ENCODE assay signal across 25 cellular contexts in the genomic region with DNA sequence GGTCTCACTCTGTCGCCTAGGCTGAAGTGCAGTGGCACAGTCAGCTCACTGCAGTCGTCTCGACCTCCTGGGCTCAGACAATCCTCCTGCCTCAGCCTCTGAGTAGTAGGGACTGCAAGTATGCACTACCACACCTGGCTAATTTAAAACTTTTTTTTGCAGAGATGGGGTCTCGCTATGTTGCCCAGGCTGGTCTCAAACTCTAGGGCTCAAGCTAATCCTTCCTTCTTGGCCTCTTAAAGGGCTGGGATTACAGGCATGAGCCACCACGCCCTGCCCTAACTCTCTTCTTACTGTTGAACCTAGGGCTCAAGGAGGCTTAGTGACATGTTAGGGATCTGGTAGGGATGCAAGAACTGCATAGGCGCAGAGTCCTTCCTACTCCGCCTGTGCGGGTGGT.
"Had no signal": no experiment of that assay in that cellular context is flagged by ENCODE, and none has a peak within 500 bp of the region (broad histone marks: within the 10 kb centered on the region; RNA-seq: fewer than 3 reads in every experiment).

No MANE protein-coding gene starts in this region.

- H3K4me3 Mint-ChIP-seq: naive thymus-derived CD8-positive, alpha-beta T cell; nephron progenitor cell; stimulated activated effector memory CD8-positive, alpha-beta T cell treated with anti-CD3 and anti-CD28 coated beads, Interleukin-12 subunit alpha, Interleukin-12 subunit beta, amount 100 ng/mL, for 72 hours; type B pancreatic cell had no signal

- DNase-seq: colonic mucosa; dermis blood vessel endothelial cell; effector memory CD4-positive, alpha-beta T cell; esophagus squamous epithelium; foreskin melanocyte; left cardiac atrium; left lung; mammary epithelial cell; mesendoderm; naive thymus-derived CD8-positive, alpha-beta T cell; nephron progenitor cell; occipital lobe; ovary; posterior cingulate gyrus; psoas muscle; right cardiac atrium; sigmoid colon; stimulated activated CD4-positive, alpha-beta T cell treated with anti-CD3 and anti-CD28 coated beads, Interleukin-2, amount 100 ng/mL, for 24 hours; stimulated activated CD4-positive, alpha-beta T cell treated with anti-CD3 and anti-CD28 coated beads, Interleukin-4, amount 100 ng/mL, for 24 hours; stimulated activated naive CD4-positive, alpha-beta T cell treated with Interleukin-2 at 50 U/mL for 16 hours; stomach; thyroid gland had no signal

- H3K4me3 ChIP-seq: colonic mucosa, esophagus squamous epithelium, left lung, ovary, psoas muscle, sigmoid colon, stomach, thyroid gland had no signal

- H3K9me3 ChIP-seq: colonic mucosa, esophagus squamous epithelium, left lung, ovary, psoas muscle, sigmoid colon, stomach, thyroid gland had no signal

- H3K4me1 ChIP-seq: colonic mucosa, esophagus squamous epithelium had no signal

- H3K27ac Mint-ChIP-seq: stimulated activated effector memory CD8-positive, alpha-beta T cell treated with anti-CD3 and anti-CD28 coated beads, Interleukin-12 subunit alpha, Interleukin-12 subunit beta, amount 100 ng/mL, for 72 hours; type B pancreatic cell had no signal

- H3K9me3 Mint-ChIP-seq: naive thymus-derived CD8-positive, alpha-beta T cell; nephron progenitor cell; stimulated activated effector memory CD8-positive, alpha-beta T cell treated with anti-CD3 and anti-CD28 coated beads, Interleukin-12 subunit alpha, Interleukin-12 subunit beta, amount 100 ng/mL, for 72 hours; type B pancreatic cell had no signal

- H3K27me3 ChIP-seq: colonic mucosa, esophagus squamous epithelium, left lung, ovary, sigmoid colon, stomach, thyroid gland had no signal

- H3K27ac ChIP-seq: colonic mucosa, esophagus squamous epithelium, ovary, psoas muscle, sigmoid colon, stomach, thyroid gland had no signal

- FAIRE-seq: endothelial cell of umbilical vein had no signal

- H3K36me3 ChIP-seq: colonic mucosa, ovary, thyroid gland had no signal

- ATAC-seq: left cardiac atrium; left lung; naive thymus-derived CD8-positive, alpha-beta T cell; psoas muscle; right cardiac atrium; stimulated activated effector memory CD8-positive, alpha-beta T cell treated with anti-CD3 and anti-CD28 coated beads, Interleukin-12 subunit alpha, Interleukin-12 subunit beta, amount 100 ng/mL, for 72 hours had no signal

- H3K27me3 Mint-ChIP-seq: naive thymus-derived CD8-positive, alpha-beta T cell; type B pancreatic cell had no signal
